Comparison of ENCODE assay signal across 24 cellular contexts in genomic region chr18:64840911-64841701, GRCh38.
"Had no signal": no experiment of that assay in that cellular context is flagged by ENCODE, and none has a peak within 500 bp of the region (broad histone marks: within the 10 kb centered on the region; RNA-seq: fewer than 3 reads in every experiment).

No MANE protein-coding gene starts in this region.

- DNase-seq: activated CD4-positive, alpha-beta memory T cell treated with anti-CD3 and anti-CD28 coated beads, Interleukin-2, amount 10 ng/mL, durations not matched to agents 7 days and 5 days; activated CD4-positive, alpha-beta T cell treated with anti-CD3 and anti-CD28 coated beads, Interleukin-2, amount 50 U/mL, for 1 hour; activated CD4-positive, CD25-positive, alpha-beta regulatory T cell; activated CD8-positive, alpha-beta memory T cell treated with anti-CD3 and anti-CD28 coated beads, Interleukin-2, amount 50 U/mL, for 4 hours; activated gamma-delta T cell treated with Interleukin-2 at 50 U/mL for 16 hours; activated naive CD4-positive, alpha-beta T cell treated with anti-CD3 and anti-CD28 coated beads, Interleukin-2, amount 10 ng/mL, durations not matched to agents 7 days and 5 days; activated naive CD8-positive, alpha-beta T cell treated with anti-CD3 and anti-CD28 coated beads for 36 hours; activated T-cell treated with anti-CD3 and anti-CD28 coated beads, Interleukin-2, amount 50 U/mL, for 72 hours; KG1; NCI-H1048; NCI-H146; NCI-H187 treated with DMSO at 0.1 percent for 48 hours; NCI-H2081 treated with DMSO at 0.1 percent for 48 hours; NCI-H2171 treated with DMSO at 0.1 percent for 48 hours; NCI-H226; NCI-H510A; NCI-H526 treated with DMSO at 0.1 percent for 48 hours; NCI-H82; NK-92 treated with Interleukin-12 subunit alpha and Interleukin-12 subunit beta, amount 100 ng/mL, for 24 hours; PC-3; SHP77 had no signal

- H3K27ac Mint-ChIP-seq: activated CD4-positive, alpha-beta memory T cell treated with anti-CD3 and anti-CD28 coated beads, Interleukin-2, amount 10 ng/mL, durations not matched to agents 7 days and 5 days; activated naive CD4-positive, alpha-beta T cell treated with anti-CD3 and anti-CD28 coated beads, Interleukin-2, amount 10 ng/mL, durations not matched to agents 7 days and 5 days; activated naive CD8-positive, alpha-beta T cell treated with anti-CD3 and anti-CD28 coated beads for 36 hours; activated T-cell treated with anti-CD3 and anti-CD28 coated beads, Interleukin-2, amount 50 U/mL, for 72 hours; activated T-helper 2 cell treated with anti-CD3 and anti-CD28 coated beads, Interferon-gamma antibody, Interleukin-2, Interleukin-4, amounts not matched to agents 10 μg/mL and 5 μg/mL and 100 μg/mL, durations not matched to agents 14 hours and 24 hours and 36 hours; T-helper 1 cell treated with Interleukin-12 subunit alpha and Interleukin-12 subunit beta and Interleukin-4 antibody, amounts not matched to agents 30 μg/mL and 1 μg/mL, for 36 hours had no signal

- H3K4me3 ChIP-seq: SJSA1 had no signal

- H3K4me1 Mint-ChIP-seq: activated CD4-positive, alpha-beta memory T cell treated with anti-CD3 and anti-CD28 coated beads, Interleukin-2, amount 10 ng/mL, durations not matched to agents 7 days and 5 days; activated naive CD4-positive, alpha-beta T cell treated with anti-CD3 and anti-CD28 coated beads, Interleukin-2, amount 10 ng/mL, durations not matched to agents 7 days and 5 days; activated naive CD8-positive, alpha-beta T cell treated with anti-CD3 and anti-CD28 coated beads for 36 hours had no signal

- H3K36me3 ChIP-seq: SJSA1 had no signal

- H3K9me3 Mint-ChIP-seq: activated naive CD4-positive, alpha-beta T cell treated with anti-CD3 and anti-CD28 coated beads, Interleukin-2, amount 10 ng/mL, durations not matched to agents 7 days and 5 days; activated naive CD8-positive, alpha-beta T cell treated with anti-CD3 and anti-CD28 coated beads for 36 hours had no signal

- H3K36me3 Mint-ChIP-seq: activated naive CD4-positive, alpha-beta T cell treated with anti-CD3 and anti-CD28 coated beads, Interleukin-2, amount 10 ng/mL, durations not matched to agents 7 days and 5 days; activated naive CD8-positive, alpha-beta T cell treated with anti-CD3 and anti-CD28 coated beads for 36 hours had no signal

- H3K27ac ChIP-seq: SJSA1 had no signal

- H3K4me1 ChIP-seq: SJSA1 had no signal

- H3K4me3 Mint-ChIP-seq: activated CD4-positive, alpha-beta memory T cell treated with anti-CD3 and anti-CD28 coated beads, Interleukin-2, amount 10 ng/mL, durations not matched to agents 7 days and 5 days; activated naive CD4-positive, alpha-beta T cell treated with anti-CD3 and anti-CD28 coated beads, Interleukin-2, amount 10 ng/mL, durations not matched to agents 7 days and 5 days; activated naive CD8-positive, alpha-beta T cell treated with anti-CD3 and anti-CD28 coated beads for 36 hours; activated T-cell treated with anti-CD3 and anti-CD28 coated beads, Interleukin-2, amount 50 U/mL, for 72 hours; T-helper 1 cell treated with Interleukin-12 subunit alpha and Interleukin-12 subunit beta and Interleukin-4 antibody, amounts not matched to agents 30 μg/mL and 1 μg/mL, for 36 hours had no signal

- H3K27me3 Mint-ChIP-seq: activated CD4-positive, alpha-beta memory T cell treated with anti-CD3 and anti-CD28 coated beads, Interleukin-2, amount 10 ng/mL, durations not matched to agents 7 days and 5 days; activated naive CD4-positive, alpha-beta T cell treated with anti-CD3 and anti-CD28 coated beads, Interleukin-2, amount 10 ng/mL, durations not matched to agents 7 days and 5 days; activated naive CD8-positive, alpha-beta T cell treated with anti-CD3 and anti-CD28 coated beads for 36 hours had no signal

- H3K27me3 ChIP-seq: SJSA1 had no signal
